ENCODE assay signal across 18 cellular contexts in genomic region chr13:23588576-23589141, GRCh38. TPM values are rescaled to one million over a fixed set of nuclear protein-coding genes. Genes with fewer than 3 reads are reported as not detected.
"Had no signal": no experiment of that assay in that cellular context is flagged by ENCODE, and none has a peak within 500 bp of the region (broad histone marks: within the 10 kb centered on the region; RNA-seq: fewer than 3 reads in every experiment).

No MANE protein-coding gene starts in this region.

- H3K4me3 ChIP-seq: mucosa of descending colon, spleen, suprapubic skin, upper lobe of right lung had no signal

- H3K27ac ChIP-seq: spleen, suprapubic skin, upper lobe of right lung had no signal

- FAIRE-seq: colon had no signal

- H3K36me3 ChIP-seq: upper lobe of right lung had no signal

- DNase-seq: activated CD4-positive, alpha-beta T cell treated with anti-CD3 and anti-CD28 coated beads for 48 hours; activated CD8-positive, alpha-beta T cell treated with anti-CD3 and anti-CD28 coated beads for 36 hours; activated effector memory CD4-positive, alpha-beta T cell treated with anti-CD3 and anti-CD28 coated beads, Interleukin-2, amount 50 U/mL, for 16 hours; activated T-cell treated with anti-CD3 and anti-CD28 coated beads, Interleukin-2, amount 50 U/mL, for 4 hours; amniotic stem cell; caudate nucleus; hippocampal formation; mammary epithelial cell; mucosa of descending colon; naive thymus-derived CD8-positive, alpha-beta T cell; right cardiac atrium; spleen; T-helper 2 cell; upper lobe of right lung had no signal

- H3K4me1 ChIP-seq: spleen, upper lobe of right lung had no signal

- H3K27me3 ChIP-seq: suprapubic skin, upper lobe of right lung had no signal

- H3K9me3 ChIP-seq: mucosa of descending colon, spleen, suprapubic skin, upper lobe of right lung had no signal

- ATAC-seq: activated CD8-positive, alpha-beta T cell treated with anti-CD3 and anti-CD28 coated beads for 36 hours; activated naive CD4-positive, alpha-beta T cell treated with anti-CD3 and anti-CD28 coated beads, Interleukin-2, amount 50 U/mL, for 72 hours; activated T-cell treated with anti-CD3 and anti-CD28 coated beads, Interleukin-2, amount 50 U/mL, for 4 hours; mucosa of descending colon; naive thymus-derived CD8-positive, alpha-beta T cell; upper lobe of right lung; WTC11 had no signal

RNA-seq across cellular contexts. Expression of gene TNFRSF19, which starts 18.4 kb away (rescaled TPM):
- polyA plus RNA-seq: naive thymus-derived CD8-positive, alpha-beta T cell had no signal
